ENCODE assay signal across 8 cellular contexts in genomic region chr19:38898788-38899446, GRCh38. TPM values are rescaled to one million over a fixed set of nuclear protein-coding genes. Genes with fewer than 3 reads are reported as not detected.
DNase-seq lines count a peak whose midpoint lies in the region; ATAC-seq and TF ChIP-seq lines count a peak whose summit lies in the region.

No MANE protein-coding gene starts in this region.

- peak overlapping the region; percentile 97 for H3K4me2 ChIP-seq in Karpas-422 (ENCODE audit: low read depth, low read length, poor library complexity, severe bottlenecking)

- WGBS in testis, 2 donors = 2 to 4% methylated on average over 21 to 25 of the region's 25 CpGs

- TF ChIP-seq POLR2A in testis (IDR thresholded peaks at IDR 0.05) = no peak

- CTCF ChIA-PET in CD8-positive, alpha-beta T cell (lab: Charles Lee) = no interaction called here

- H3K27ac ChIP-seq in CD8-positive, alpha-beta T cell (ENCODE audit: low read depth, low read length) = peak overlapping the region; percentile 93
- H3K27ac ChIP-seq in Karpas-422 (ENCODE audit: low read length) = no peak overlapping the region
- peak overlapping the region; percentile 71 to 85 for H3K27ac ChIP-seq in testis

- no peak for TF ChIP-seq CTCF in CD8-positive, alpha-beta T cell (IDR thresholded peaks at IDR 0.05)
- TF ChIP-seq CTCF in brain (conservative IDR thresholded peaks at IDR 0.05) (no peak), testis (IDR thresholded peaks at IDR 0.05) (no peak)

- POLR2A ChIA-PET in CD8-positive, alpha-beta T cell (lab: Charles Lee) = interaction anchor here (0.6 kb wide), 1 partner anchor 35 kb away, joined by 3 read pairs; no protein-coding TSS in a partner anchor

- intact Hi-C loops in CD8-positive, alpha-beta T cell (cut with DNase I, micrococcal nuclease) = loop anchor here (1.0 to 5.0 kb wide), 10 partner anchors 21 to 525 kb away; partner anchors contain the start of genes ECH1 (in 2 of the 2), MRPS12 (in 2 of the 2), SARS2 (in 2 of the 2) and ACTN4 (in 1 of the 2)
- intact Hi-C loops in testis (cut with DNase I; ENCODE audit: low total_unique reads) = no loop called here

- no peaks in the 10 kb centered on the region for H4K20me1 ChIP-seq in Karpas-422 (ENCODE audit: insufficient read depth, low read depth, low read length)

- peak overlapping the region; percentile 98 for H3K27ac Mint-ChIP-seq in CD8-positive, alpha-beta T cell
- H3K27ac Mint-ChIP-seq in brain = peak overlapping the region; percentile 91 to 99 (median 94)

- DNase-seq in CD8-positive, alpha-beta T cell = no peak
- DNase-seq in Karpas-422 (peak; percentile 52), left lobe of liver (ENCODE audit: low spot score) (no peak), testis (no peak), cerebellar nuclear complex (lab: John Stamatoyannopoulos, UW) (no peak)

- H3K36me3 ChIP-seq in CD8-positive, alpha-beta T cell (ENCODE audit: insufficient read depth, low read length) = no peaks in the 10 kb centered on the region
- no peaks in the 10 kb centered on the region for H3K36me3 ChIP-seq in Karpas-422 (ENCODE audit: insufficient read depth, low read length)
- H3K36me3 ChIP-seq in testis (ENCODE audit: low read depth, missing control alignments) = no peaks in the 10 kb centered on the region

- H3K9me2 ChIP-seq in Karpas-422 (replicated peaks; ENCODE audit: insufficient read depth, low read length) = no peaks in the 10 kb centered on the region

- peaks cover 51% of the 10 kb centered on the region for H3K4me1 Mint-ChIP-seq in CD8-positive, alpha-beta T cell (ENCODE audit: low read depth)
- peaks cover 62% of the 10 kb centered on the region for H3K4me1 Mint-ChIP-seq in brain

- no peaks in the 10 kb centered on the region for H3K9me3 Mint-ChIP-seq in CD8-positive, alpha-beta T cell
- peaks cover 0 to 2% (median 0%) of the 10 kb centered on the region in 5 experiments for H3K9me3 Mint-ChIP-seq in brain

- peaks cover 23% of the 10 kb centered on the region for H3K4me1 ChIP-seq in CD8-positive, alpha-beta T cell (ENCODE audit: insufficient read depth, low read length)
- H3K4me1 ChIP-seq in Karpas-422 (ENCODE audit: low read length) = peaks cover 18% of the 10 kb centered on the region
- H3K4me1 ChIP-seq in testis = peaks cover 22% of the 10 kb centered on the region

- H3K36me3 Mint-ChIP-seq in CD8-positive, alpha-beta T cell = peaks cover 20% of the 10 kb centered on the region
- H3K36me3 Mint-ChIP-seq in brain = peaks cover 7% of the 10 kb centered on the region

- no peaks in the 10 kb centered on the region for H3K9me3 ChIP-seq in CD8-positive, alpha-beta T cell (ENCODE audit: low read length)
- H3K9me3 ChIP-seq in Karpas-422 (ENCODE audit: low read length) = no peaks in the 10 kb centered on the region
- no peaks in the 10 kb centered on the region for H3K9me3 ChIP-seq in testis

- H3K4me3 ChIP-seq in CD8-positive, alpha-beta T cell (ENCODE audit: low read depth, low read length) = peak overlapping the region; percentile 68
- H3K4me3 ChIP-seq in Karpas-422 (ENCODE audit: low read length) = peak overlapping the region; percentile 83
- H3K4me3 ChIP-seq in testis = peak overlapping the region; percentile 74 to 84

- no peak for ATAC-seq in CD8-positive, alpha-beta T cell
- ATAC-seq in left lobe of liver = peak; percentile 5
- no peak for ATAC-seq in GM18873 (IDR thresholded peaks at IDR 0.05; ENCODE audit: low FRiP score, unreplicated experiment)
- no peak for ATAC-seq in GM18858 (IDR thresholded peaks at IDR 0.05; ENCODE audit: unreplicated experiment)

- H2AFZ ChIP-seq in Karpas-422 (ENCODE audit: low read length) = peak overlapping the region; percentile 97

- H3K9ac ChIP-seq in Karpas-422 (ENCODE audit: low read length) = peak overlapping the region; percentile 84

- H3K27me3 ChIP-seq in CD8-positive, alpha-beta T cell (ENCODE audit: insufficient read depth, low read length) = no peaks in the 10 kb centered on the region
- H3K27me3 ChIP-seq in Karpas-422 (ENCODE audit: low read length) (no peaks in the 10 kb centered on the region), testis (no peaks in the 10 kb centered on the region)

- H3K79me2 ChIP-seq in Karpas-422 (ENCODE audit: low read length) = peaks cover 19% of the 10 kb centered on the region

- no peaks in the 10 kb centered on the region for H3K27me3 Mint-ChIP-seq in CD8-positive, alpha-beta T cell (ENCODE audit: low read depth)
- peaks cover 11% of the 10 kb centered on the region for H3K27me3 Mint-ChIP-seq in brain

- peak overlapping the region; percentile 93 for H3K4me3 Mint-ChIP-seq in CD8-positive, alpha-beta T cell
- H3K4me3 Mint-ChIP-seq in brain = peak overlapping the region; percentile 90 to 99 (median 93)

RNA-seq across cellular contexts. Expression of gene SIRT2, which starts 0.5 kb away (rescaled TPM):
- 10 to 100 TPM; 90.6 to 95.1 TPM for total RNA-seq in CD8-positive, alpha-beta T cell
- total RNA-seq in Karpas-422 (2014; rRNA removed; shearing (Covaris generic); ENCODE audit: low replicate concordance) = 19.5 and 24.7 TPM in 2 replicates
- polyA plus RNA-seq in brain (ENCODE audit: insufficient read depth, low read depth, low replicate concordance) (247 TPM), testis (ENCODE audit: insufficient read depth, low read depth, low replicate concordance) (89.1 TPM)
- total RNA-seq in left lobe of liver (31.2 TPM), testis (100 to 1,000 TPM in 1 of 2 donors, 10 to 100 TPM in 1; 95.3 to 107 TPM)

RNA-seq across cellular contexts. Expression of gene NFKBIB, which starts 0.9 kb away (rescaled TPM):
- total RNA-seq in CD8-positive, alpha-beta T cell = 10 to 100 TPM; 62.9 to 66.1 TPM
- total RNA-seq in Karpas-422 (2014; rRNA removed; shearing (Covaris generic); ENCODE audit: low replicate concordance) = 13.5 and 18.7 TPM in 2 replicates
- polyA plus RNA-seq in brain (ENCODE audit: insufficient read depth, low read depth, low replicate concordance) (23.3 TPM), testis (ENCODE audit: insufficient read depth, low read depth, low replicate concordance) (88.0 TPM)
- total RNA-seq in left lobe of liver (19.0 TPM), testis (100 to 1,000 TPM in 1 of 2 donors, 10 to 100 TPM in 1; 70.1 to 100 TPM)

RNA-seq across cellular contexts. Expression of gene CCER2, which starts 13.1 kb away (rescaled TPM):
- total RNA-seq in CD8-positive, alpha-beta T cell = 1 to 10 TPM in 1 of 2 experiments, under 1 TPM in 1; 0.97 to 1.0 TPM
- 3.1 TPM in 1 of 2 replicates, not detected in the other for total RNA-seq in Karpas-422 (2014; rRNA removed; shearing (Covaris generic); ENCODE audit: low replicate concordance)
- polyA plus RNA-seq in brain (ENCODE audit: insufficient read depth, low read depth, low replicate concordance) (2.1 TPM), testis (ENCODE audit: insufficient read depth, low read depth, low replicate concordance) (3.8 TPM)
- total RNA-seq in left lobe of liver (0.18 TPM), testis (1 to 10 TPM; 6.4 to 7.3 TPM)

RNA-seq across cellular contexts. Expression of gene RINL, which starts 20.8 kb away (rescaled TPM):
- 10 to 100 TPM; 18.1 to 18.4 TPM for total RNA-seq in CD8-positive, alpha-beta T cell
- 69.3 and 77.5 TPM in 2 replicates for total RNA-seq in Karpas-422 (2014; rRNA removed; shearing (Covaris generic); ENCODE audit: low replicate concordance)
- polyA plus RNA-seq in brain (ENCODE audit: insufficient read depth, low read depth, low replicate concordance) (4.3 TPM), testis (ENCODE audit: insufficient read depth, low read depth, low replicate concordance) (2.6 TPM)
- total RNA-seq in left lobe of liver (5.6 TPM), testis (1 to 10 TPM; 3.0 to 5.2 TPM)

RNA-seq across cellular contexts. Expression of gene SARS2, which starts 31.6 kb away (rescaled TPM):
- total RNA-seq in CD8-positive, alpha-beta T cell = 10 to 100 TPM; 24.3 to 26.1 TPM
- 16.8 and 38.2 TPM in 2 replicates for total RNA-seq in Karpas-422 (2014; rRNA removed; shearing (Covaris generic); ENCODE audit: low replicate concordance)
- polyA plus RNA-seq in brain (ENCODE audit: insufficient read depth, low read depth, low replicate concordance) (26.5 TPM), testis (ENCODE audit: insufficient read depth, low read depth, low replicate concordance) (33.5 TPM)
- total RNA-seq in left lobe of liver (12.8 TPM), testis (10 to 100 TPM; 55.3 to 68.0 TPM)
